ENCODE assay signal across 34 cellular contexts in the genomic region with DNA sequence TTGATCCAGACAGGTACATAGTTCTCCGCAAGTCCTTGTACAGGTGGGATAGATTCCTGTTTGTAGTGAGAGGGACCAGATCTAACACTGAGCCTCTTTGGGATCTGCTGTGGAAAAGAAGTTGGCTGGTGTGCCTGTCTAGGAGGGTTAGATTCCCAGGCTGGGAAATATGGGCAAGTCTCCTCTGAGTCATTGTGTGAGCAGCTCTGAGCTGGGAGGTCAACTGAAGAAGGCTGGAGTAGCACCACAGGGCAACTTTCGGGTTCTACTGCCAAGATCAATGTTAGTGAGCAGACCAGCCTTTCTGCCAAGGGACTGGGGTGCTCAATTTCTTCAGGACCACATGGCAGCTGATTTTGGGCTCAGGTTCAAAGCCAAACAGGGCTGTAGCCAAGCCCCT. TPM values are rescaled to one million over a fixed set of nuclear protein-coding genes. Genes with fewer than 3 reads are reported as not detected.
"Had no signal": no experiment of that assay in that cellular context is flagged by ENCODE, and none has a peak within 500 bp of the region (broad histone marks: within the 10 kb centered on the region; RNA-seq: fewer than 3 reads in every experiment).

No MANE protein-coding gene starts in this region.

- DNase-seq: activated CD4-positive, alpha-beta memory T cell treated with anti-CD3 and anti-CD28 coated beads for 36 hours; activated CD4-positive, alpha-beta T cell treated with anti-CD3 and anti-CD28 coated beads for 48 hours; activated CD8-positive, alpha-beta memory T cell treated with anti-CD3 and anti-CD28 coated beads, Interleukin-2, amount 50 U/mL, for 4 hours; activated effector memory CD4-positive, alpha-beta T cell treated with anti-CD3 and anti-CD28 coated beads, Interleukin-2, amount 50 U/mL, for 16 hours; activated naive CD4-positive, alpha-beta T cell treated with anti-CD3 and anti-CD28 coated beads, Interleukin-2, amount 10 ng/mL, durations not matched to agents 7 days and 5 days; activated naive CD8-positive, alpha-beta T cell treated with anti-CD3 and anti-CD28 coated beads, Interleukin-2, amount 10 ng/mL, durations not matched to agents 7 days and 5 days; activated T-cell treated with anti-CD3 and anti-CD28 coated beads, Interleukin-2, amount 50 U/mL, for 1 hour; caudate nucleus; endodermal cell; esophagus squamous epithelium; islet precursor cell; left ventricle myocardium inferior; naive B cell; nephron progenitor cell; ovary; retina; stimulated activated CD4-positive, alpha-beta T cell treated with anti-CD3 and anti-CD28 coated beads, Interleukin-15, amount 100 ng/mL, for 24 hours; stimulated activated CD4-positive, alpha-beta T cell treated with anti-CD3 and anti-CD28 coated beads, Interleukin-2, amount 100 ng/mL, for 24 hours; stimulated activated naive CD4-positive, alpha-beta T cell; T-helper 17 cell; T1000; tibial artery; upper lobe of right lung; WERI-Rb-1 had no signal

- H3K36me3 Mint-ChIP-seq: activated naive CD4-positive, alpha-beta T cell treated with anti-CD3 and anti-CD28 coated beads, Interleukin-2, amount 10 ng/mL, durations not matched to agents 7 days and 5 days; brain had no signal

- H2AFZ ChIP-seq: hepatocyte had no signal

- H3K9me3 ChIP-seq: neutrophil, ovary, prostate gland, upper lobe of right lung had no signal

- H3K4me1 Mint-ChIP-seq: activated naive CD4-positive, alpha-beta T cell treated with anti-CD3 and anti-CD28 coated beads, Interleukin-2, amount 10 ng/mL, durations not matched to agents 7 days and 5 days; activated naive CD8-positive, alpha-beta T cell treated with anti-CD3 and anti-CD28 coated beads, Interleukin-2, amount 10 ng/mL, durations not matched to agents 7 days and 5 days; brain; naive B cell; nephron progenitor cell; T-helper 17 cell had no signal

- H3K4me2 ChIP-seq: hepatocyte had no signal

- H3K27ac ChIP-seq: ascending aorta, esophagus squamous epithelium, gastroesophageal sphincter, hepatocyte, left ventricle myocardium inferior, neutrophil, ovary, prostate gland, suprapubic skin, tibial artery, upper lobe of right lung, WERI-Rb-1 had no signal

- H3K4me1 ChIP-seq: ascending aorta, gastroesophageal sphincter, left ventricle myocardium inferior, prostate gland, suprapubic skin, tibial artery, upper lobe of right lung had no signal

- H3K27me3 ChIP-seq: ascending aorta, esophagus squamous epithelium, gastroesophageal sphincter, hepatocyte, neutrophil, ovary, suprapubic skin, tibial artery, upper lobe of right lung had no signal

- H3K27ac Mint-ChIP-seq: activated CD4-positive, alpha-beta memory T cell treated with anti-CD3 and anti-CD28 coated beads for 36 hours; activated naive CD4-positive, alpha-beta T cell treated with anti-CD3 and anti-CD28 coated beads, Interleukin-2, amount 10 ng/mL, durations not matched to agents 7 days and 5 days; activated naive CD8-positive, alpha-beta T cell treated with anti-CD3 and anti-CD28 coated beads, Interleukin-2, amount 10 ng/mL, durations not matched to agents 7 days and 5 days; activated T-helper 1 cell treated with anti-CD3 and anti-CD28 coated beads, Interleukin-12 subunit alpha, Interleukin-12 subunit beta, Interleukin-2, Interleukin-4 antibody, amounts not matched to agents 30 ng/mL and 10 ng/mL and 1 ng/mL, durations not matched to agents 14 hours and 24 hours and 36 hours; brain; endodermal cell; naive B cell; nephron progenitor cell; T-helper 17 cell had no signal

- H3K27me3 Mint-ChIP-seq: activated naive CD8-positive, alpha-beta T cell treated with anti-CD3 and anti-CD28 coated beads, Interleukin-2, amount 10 ng/mL, durations not matched to agents 7 days and 5 days; naive B cell; T-helper 17 cell had no signal

- H3K4me3 Mint-ChIP-seq: activated CD4-positive, alpha-beta memory T cell treated with anti-CD3 and anti-CD28 coated beads for 36 hours; activated naive CD4-positive, alpha-beta T cell treated with anti-CD3 and anti-CD28 coated beads, Interleukin-2, amount 10 ng/mL, durations not matched to agents 7 days and 5 days; activated naive CD8-positive, alpha-beta T cell treated with anti-CD3 and anti-CD28 coated beads, Interleukin-2, amount 10 ng/mL, durations not matched to agents 7 days and 5 days; activated T-helper 1 cell treated with anti-CD3 and anti-CD28 coated beads, Interleukin-12 subunit alpha, Interleukin-12 subunit beta, Interleukin-2, Interleukin-4 antibody, amounts not matched to agents 30 ng/mL and 10 ng/mL and 1 ng/mL, durations not matched to agents 14 hours and 24 hours and 36 hours; brain; endodermal cell; naive B cell; nephron progenitor cell; T-helper 17 cell had no signal

- ATAC-seq: activated CD4-positive, CD25-positive, alpha-beta regulatory T cell treated with anti-CD3 and anti-CD28 coated beads, Interleukin-2, amount 50 U/mL, for 24 hours; gastroesophageal sphincter; T-helper 17 cell; upper lobe of right lung had no signal

- H3K36me3 ChIP-seq: ascending aorta, esophagus squamous epithelium, gastroesophageal sphincter, left ventricle myocardium inferior, neutrophil, ovary, prostate gland, suprapubic skin, tibial artery, upper lobe of right lung, WERI-Rb-1 had no signal

- H3K4me3 ChIP-seq: ascending aorta, esophagus squamous epithelium, gastroesophageal sphincter, hepatocyte, left ventricle myocardium inferior, lung, ovary, prostate gland, suprapubic skin, tibial artery, upper lobe of right lung had no signal

- H3K79me2 ChIP-seq: hepatocyte had no signal

RNA-seq across cellular contexts. Expression of gene CLDN1, which starts 33.4 kb away (rescaled TPM):
- total RNA-seq: activated naive CD8-positive, alpha-beta T cell treated with anti-CD3 and anti-CD28 coated beads, Interleukin-2, amount 10 ng/mL, durations not matched to agents 7 days and 5 days; T-helper 17 cell had no signal
